Comparison of ENCODE assay signal across 15 cellular contexts in genomic region chr22:48483764-48484528, GRCh38.
"Had no signal": no experiment of that assay in that cellular context is flagged by ENCODE, and none has a peak within 500 bp of the region (broad histone marks: within the 10 kb centered on the region; RNA-seq: fewer than 3 reads in every experiment).

No MANE protein-coding gene starts in this region.

- H3K36me3 Mint-ChIP-seq: activated naive CD8-positive, alpha-beta T cell; brain; memory B cell had no signal

- ATAC-seq: left lung, right lobe of liver had no signal

- H3K4me3 Mint-ChIP-seq: activated CD4-positive, alpha-beta memory T cell treated with anti-CD3 and anti-CD28 coated beads, Interleukin-2, amount 10 ng/mL, durations not matched to agents 7 days and 5 days; activated naive CD8-positive, alpha-beta T cell; brain; memory B cell; nephron; stimulated activated naive CD8-positive, alpha-beta T cell treated with anti-CD3 and anti-CD28 coated beads, Interleukin-15, Interleukin-2, amounts not matched to agents 100 ng/mL and 50 ng/mL, for 24 hours; T-helper 1 cell treated with Interleukin-12 subunit alpha and Interleukin-12 subunit beta and Interleukin-4 antibody, amounts not matched to agents 30 μg/mL and 1 μg/mL, for 36 hours had no signal

- H3K9me3 Mint-ChIP-seq: activated CD4-positive, alpha-beta memory T cell treated with anti-CD3 and anti-CD28 coated beads, Interleukin-2, amount 10 ng/mL, durations not matched to agents 7 days and 5 days; nephron; stimulated activated naive CD8-positive, alpha-beta T cell treated with anti-CD3 and anti-CD28 coated beads, Interleukin-15, Interleukin-2, amounts not matched to agents 100 ng/mL and 50 ng/mL, for 24 hours; T-helper 1 cell treated with Interleukin-12 subunit alpha and Interleukin-12 subunit beta and Interleukin-4 antibody, amounts not matched to agents 30 μg/mL and 1 μg/mL, for 36 hours had no signal

- DNase-seq: activated CD4-positive, alpha-beta memory T cell treated with anti-CD3 and anti-CD28 coated beads, Interleukin-2, amount 10 ng/mL, durations not matched to agents 7 days and 5 days; activated CD4-positive, alpha-beta T cell treated with anti-CD3 and anti-CD28 coated beads for 4 hours; activated gamma-delta T cell treated with Interleukin-2 at 50 U/mL for 16 hours; activated T-cell treated with anti-CD3 and anti-CD28 coated beads, Interleukin-2, amount 50 U/mL, for 48 hours; amniotic stem cell; cerebellar nuclear complex; left lung; occipital lobe had no signal

- H3K27ac Mint-ChIP-seq: activated CD4-positive, alpha-beta memory T cell treated with anti-CD3 and anti-CD28 coated beads, Interleukin-2, amount 10 ng/mL, durations not matched to agents 7 days and 5 days; activated naive CD8-positive, alpha-beta T cell; memory B cell; nephron; stimulated activated naive CD8-positive, alpha-beta T cell treated with anti-CD3 and anti-CD28 coated beads, Interleukin-15, Interleukin-2, amounts not matched to agents 100 ng/mL and 50 ng/mL, for 24 hours; T-helper 1 cell treated with Interleukin-12 subunit alpha and Interleukin-12 subunit beta and Interleukin-4 antibody, amounts not matched to agents 30 μg/mL and 1 μg/mL, for 36 hours had no signal

- H3K4me1 Mint-ChIP-seq: activated CD4-positive, alpha-beta memory T cell treated with anti-CD3 and anti-CD28 coated beads, Interleukin-2, amount 10 ng/mL, durations not matched to agents 7 days and 5 days; memory B cell; nephron had no signal
